Comparison of ENCODE assay signal across 1 cellular context in genomic region chr10:119378737-119379067, GRCh38.
TF ChIP-seq lines count a peak whose summit lies in the region.

No MANE protein-coding gene starts in this region.

TF ChIP-seq in WTC11, 78 proteins besides CTCF, POLR2A, EP300 and RAD21 (continued from another document):
- TF ChIP-seq ATF2 (CRISPR knock-in tag; IDR thresholded peaks at IDR 0.05; ENCODE audit: borderline replicate concordance, low read depth) = no peak
- peak; percentile 58 for TF ChIP-seq USF2 (CRISPR knock-in tag; IDR thresholded peaks at IDR 0.05)
